ENCODE assay signal across 16 cellular contexts in the genomic region with DNA sequence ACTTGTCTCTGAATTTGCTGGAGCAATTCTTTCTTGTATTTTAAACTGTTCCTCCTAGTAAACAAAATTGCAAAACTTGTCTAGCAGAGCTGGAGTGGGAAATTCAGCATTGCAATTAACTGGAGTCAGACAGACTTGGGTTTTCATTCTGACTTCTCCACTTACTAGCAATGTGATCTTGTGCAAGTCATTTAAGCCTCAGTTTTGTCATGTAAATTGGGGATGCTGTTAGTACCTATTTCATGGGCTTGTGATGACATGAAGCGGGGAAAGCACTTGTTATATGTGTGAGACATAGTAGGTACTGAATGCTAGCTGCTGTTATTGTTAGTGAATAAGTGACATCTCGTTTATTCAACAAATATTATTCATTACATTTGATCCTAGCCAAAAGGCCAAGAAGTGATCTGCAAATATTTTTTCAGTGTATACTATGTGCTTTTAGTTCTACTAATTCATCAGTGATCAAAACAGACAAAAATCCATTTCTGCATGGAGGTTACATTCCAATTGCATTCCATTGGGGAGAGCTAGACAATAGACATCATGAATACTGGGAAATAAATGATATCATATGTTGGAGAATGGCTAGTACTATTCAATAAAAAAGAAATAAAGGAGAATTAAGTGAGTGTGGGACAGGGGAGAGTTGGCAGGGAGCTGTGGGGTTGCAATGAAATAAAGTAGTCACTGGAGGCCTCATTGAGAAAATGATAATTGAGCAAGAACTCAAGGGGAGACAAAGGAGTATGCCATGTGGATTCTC. TPM values are rescaled to one million over a fixed set of nuclear protein-coding genes. Genes with fewer than 3 reads are reported as not detected.
DNase-seq lines count a peak whose midpoint lies in the region; ATAC-seq and TF ChIP-seq lines count a peak whose summit lies in the region.
"Had no signal": no experiment of that assay in that cellular context is flagged by ENCODE, and none has a peak within 500 bp of the region (broad histone marks: within the 10 kb centered on the region; RNA-seq: fewer than 3 reads in every experiment).

No MANE protein-coding gene starts in this region.

- no peak for TF ChIP-seq POLR2A in lower leg skin (IDR thresholded peaks at IDR 0.05)

- H3K4me2 ChIP-seq in neural progenitor cell = no peak overlapping the region

- no peaks in the 10 kb centered on the region for H3K9me3 Mint-ChIP-seq in Caco-2 (ENCODE audit: unreplicated experiment)
- H3K9me3 Mint-ChIP-seq in endothelial cell (ENCODE audit: unreplicated experiment) = no peaks in the 10 kb centered on the region
- H3K9me3 Mint-ChIP-seq in neural progenitor cell = no peaks in the 10 kb centered on the region
- H3K9me3 Mint-ChIP-seq: dendritic cell treated with granulocyte-macrophage colony-stimulating factor and Interleukin-4, amounts not matched to agents 40 ng/mL and 50 ng/mL, for 4 days; stimulated activated memory B cell treated with anti-CD40 and anti-IgM and Interleukin-4, amounts not matched to agents 10 μg/mL and 1 μg/mL and 100 μg/mL, for 72 hours had no signal

- no peak overlapping the region for H3K9ac ChIP-seq in neural progenitor cell

- peak overlapping the region; percentile 26 for H3K27ac Mint-ChIP-seq in Caco-2 (ENCODE audit: unreplicated experiment)
- peak overlapping the region; percentile 55 for H3K27ac Mint-ChIP-seq in endothelial cell (ENCODE audit: unreplicated experiment)
- peak overlapping the region; percentile 88 for H3K27ac Mint-ChIP-seq in neural progenitor cell
- H3K27ac Mint-ChIP-seq: activated naive CD8-positive, alpha-beta T cell; dendritic cell treated with granulocyte-macrophage colony-stimulating factor and Interleukin-4, amounts not matched to agents 40 ng/mL and 50 ng/mL, for 4 days; stimulated activated memory B cell treated with anti-CD40 and anti-IgM and Interleukin-4, amounts not matched to agents 10 μg/mL and 1 μg/mL and 100 μg/mL, for 72 hours had no signal

- no peak overlapping the region for H3K4me3 ChIP-seq in Caco-2 (ENCODE audit: low read depth, low read length)
- H3K4me3 ChIP-seq in neural progenitor cell = no peak overlapping the region
- no peak overlapping the region for H3K4me3 ChIP-seq in lower leg skin (ENCODE audit: low read depth, poor library complexity, severe bottlenecking)

- ATAC-seq in HG03457 (IDR thresholded peaks at IDR 0.05; ENCODE audit: unreplicated experiment) = no peak
- ATAC-seq: stimulated activated memory B cell treated with anti-CD40 and anti-IgM and Interleukin-4, amounts not matched to agents 10 μg/mL and 1 μg/mL and 100 μg/mL, for 72 hours had no signal

- CTCF ChIA-PET in Caco-2 (lab: Charles Lee) = no interaction called here

- H3K36me3 Mint-ChIP-seq in Caco-2 (ENCODE audit: insufficient read depth, unreplicated experiment) = no peaks in the 10 kb centered on the region
- H3K36me3 Mint-ChIP-seq in endothelial cell (ENCODE audit: low read depth, unreplicated experiment) = no peaks in the 10 kb centered on the region
- peaks cover 6% of the 10 kb centered on the region for H3K36me3 Mint-ChIP-seq in neural progenitor cell
- H3K36me3 Mint-ChIP-seq: activated naive CD8-positive, alpha-beta T cell; stimulated activated memory B cell treated with anti-CD40 and anti-IgM and Interleukin-4, amounts not matched to agents 10 μg/mL and 1 μg/mL and 100 μg/mL, for 72 hours had no signal

- H4K20me1 ChIP-seq in neural progenitor cell (ENCODE audit: low read depth) = peaks cover 68% of the 10 kb centered on the region

- peaks cover 98% of the 10 kb centered on the region for H3K79me2 ChIP-seq in neural progenitor cell (ENCODE audit: low read depth)

- H3K27me3 Mint-ChIP-seq in Caco-2 (ENCODE audit: insufficient read depth, unreplicated experiment) = no peaks in the 10 kb centered on the region
- peaks cover 4% of the 10 kb centered on the region for H3K27me3 Mint-ChIP-seq in endothelial cell (ENCODE audit: unreplicated experiment)
- H3K27me3 Mint-ChIP-seq in neural progenitor cell (ENCODE audit: insufficient read depth, low read depth) = no peaks in the 10 kb centered on the region
- H3K27me3 Mint-ChIP-seq: activated naive CD8-positive, alpha-beta T cell; dendritic cell treated with granulocyte-macrophage colony-stimulating factor and Interleukin-4, amounts not matched to agents 40 ng/mL and 50 ng/mL, for 4 days; stimulated activated memory B cell treated with anti-CD40 and anti-IgM and Interleukin-4, amounts not matched to agents 10 μg/mL and 1 μg/mL and 100 μg/mL, for 72 hours had no signal

- H3K4me1 ChIP-seq in Caco-2 (peaks cover 29% of the 10 kb centered on the region), neural progenitor cell (peaks cover 73% of the 10 kb centered on the region)

- no peaks in the 10 kb centered on the region for H3K27me3 ChIP-seq in Caco-2 (replicated peaks; ENCODE audit: control insufficient read depth, insufficient read depth, low read length)
- H3K27me3 ChIP-seq in neural progenitor cell = no peaks in the 10 kb centered on the region

- DNase-seq in Caco-2 = no peak
- DNase-seq in NCI-H226 = peak; percentile 35
- DNase-seq in endothelial cell (ENCODE audit: low spot score) = no peak
- no peak for DNase-seq in neural progenitor cell (ENCODE audit: low spot score)
- DNase-seq in activated CD4-positive, alpha-beta T cell treated with anti-CD3 and anti-CD28 coated beads for 48 hours = no peak
- no peak for DNase-seq in lower leg skin (ENCODE audit: low spot score in 2 of 2)
- DNase-seq in activated CD8-positive, alpha-beta memory T cell treated with anti-CD3 and anti-CD28 coated beads, Interleukin-2, amount 50 U/mL, for 4 hours = no peak
- DNase-seq: C1 segment of cervical spinal cord; islet precursor cell; NCI-H2227 treated with DMSO at 0.1 percent for 48 hours; stimulated activated CD4-positive, alpha-beta T cell treated with anti-CD3 and anti-CD28 coated beads, Interleukin-4, amount 100 ng/mL, for 4 hours had no signal

- H3K27ac ChIP-seq in neural progenitor cell = no peak overlapping the region

- H3K36me3 ChIP-seq in Caco-2 (ENCODE audit: control insufficient read depth, insufficient read depth, low read length) = no peaks in the 10 kb centered on the region
- no peaks in the 10 kb centered on the region for H3K36me3 ChIP-seq in neural progenitor cell

- H3K4me1 Mint-ChIP-seq in Caco-2 (ENCODE audit: low read depth, unreplicated experiment) = peaks cover 8% of the 10 kb centered on the region
- peaks cover 54% of the 10 kb centered on the region for H3K4me1 Mint-ChIP-seq in endothelial cell (ENCODE audit: unreplicated experiment)
- peaks cover 75% of the 10 kb centered on the region for H3K4me1 Mint-ChIP-seq in neural progenitor cell

- intact Hi-C loops in Caco-2 (cut with micrococcal nuclease; ENCODE audit: unreplicated experiment) (no loop called here), lower leg skin (cut with DNase I; ENCODE audit: low total_unique reads) (no loop called here)

- WGBS in lower leg skin, 2 donors = 71 to 83% methylated on average over 2 of the region's 2 CpGs

- POLR2A ChIA-PET in Caco-2 (lab: Charles Lee) = no interaction called here

- TF ChIP-seq CTCF in Caco-2 (IDR thresholded peaks at IDR 0.05; ENCODE audit: insufficient read depth in 1 of 2, low read depth in 1 of 2, low read length in 1 of 2, severe bottlenecking in 1 of 2, unreplicated experiment in 1 of 2) = no peak
- TF ChIP-seq CTCF in endothelial cell (IDR thresholded peaks at IDR 0.05; ENCODE audit: unreplicated experiment) = no peak
- TF ChIP-seq CTCF in neural progenitor cell (IDR thresholded peaks at IDR 0.05) = no peak
- TF ChIP-seq CTCF in lower leg skin (IDR thresholded peaks at IDR 0.05) = no peak

- no peak overlapping the region for H2AFZ ChIP-seq in neural progenitor cell (replicated peaks)

- no peaks in the 10 kb centered on the region for H3K9me3 ChIP-seq in Caco-2
- no peaks in the 10 kb centered on the region for H3K9me3 ChIP-seq in neural progenitor cell (ENCODE audit: low read depth)

- H3F3A ChIP-seq in neural progenitor cell (ENCODE audit: low read depth) = peaks cover 58% of the 10 kb centered on the region

- no TSS peak for BruUV-seq in Caco-2 (replicated peaks; lab: Mats Ljungman, UMichigan)

- H3K4me3 Mint-ChIP-seq in Caco-2 (ENCODE audit: unreplicated experiment) (no peak overlapping the region), endothelial cell (ENCODE audit: unreplicated experiment) (no peak overlapping the region), neural progenitor cell (no peak overlapping the region)
- H3K4me3 Mint-ChIP-seq: activated naive CD8-positive, alpha-beta T cell; dendritic cell treated with granulocyte-macrophage colony-stimulating factor and Interleukin-4, amounts not matched to agents 40 ng/mL and 50 ng/mL, for 4 days; stimulated activated memory B cell treated with anti-CD40 and anti-IgM and Interleukin-4, amounts not matched to agents 10 μg/mL and 1 μg/mL and 100 μg/mL, for 72 hours had no signal

RNA-seq across cellular contexts. Expression of gene CACHD1, which starts 47.1 kb away (rescaled TPM):
- total RNA-seq in Caco-2 (2022) = 16.6 and 18.5 TPM in 2 replicates
- total RNA-seq in endothelial cell (ENCODE audit: unreplicated experiment) = 48.6 TPM
- total RNA-seq in neural progenitor cell (ENCODE audit: low replicate concordance) = 49.9 and 61.0 TPM in 2 replicates
- total RNA-seq in lower leg skin = 10 to 100 TPM in 2 of 4 donors, 1 to 10 TPM in 2; 7.3 to 17.1 (median 10.9) TPM
- total RNA-seq: OCI-LY7 had no signal

Comparison
In these comparisons a context has a peak if more than half of its experiments do, and no peak if none do; other contexts are left out.
1. H3K27ac Mint-ChIP-seq: peak in every context shown above with its lines; median percentile 88 in neural progenitor cell; 55 in endothelial cell; 26 in Caco-2.